ENCODE assay signal across 9 cellular contexts in genomic region chr16:2178321-2179106, GRCh38. TPM values are rescaled to one million over a fixed set of nuclear protein-coding genes. Genes with fewer than 3 reads are reported as not detected.
DNase-seq lines count a peak whose midpoint lies in the region; ATAC-seq and TF ChIP-seq lines count a peak whose summit lies in the region.
"Had no signal": no experiment of that assay in that cellular context is flagged by ENCODE, and none has a peak within 500 bp of the region (broad histone marks: within the 10 kb centered on the region; RNA-seq: fewer than 3 reads in every experiment).

No MANE protein-coding gene starts in this region.

- no peak overlapping the region for H3K27ac ChIP-seq in gastroesophageal sphincter
- H3K27ac ChIP-seq in mammary epithelial cell (ENCODE audit: insufficient read depth, low read depth, low read length), result no peak overlapping the region
- H3K27ac ChIP-seq: A549 had no signal

- 73% methylated on average over 3 of the region's 106 CpGs; no CpG with 5 or more reads in 1 of the 2 donors for WGBS in gastroesophageal sphincter (ENCODE audit: low coverage in 1 of 2), 2 donors
- 100% methylated on average over 10 of the region's 106 CpGs for WGBS in mammary epithelial cell (ENCODE audit: low coverage, missing lambda C conversion rate)

- H3K4me3 Mint-ChIP-seq in stimulated activated effector memory CD8-positive, alpha-beta T cell treated with anti-CD3 and anti-CD28 coated beads, Interleukin-12 subunit alpha, Interleukin-12 subunit beta, amount 100 ng/mL, for 72 hours, result no peak overlapping the region

- H3K9me3 ChIP-seq in gastroesophageal sphincter (no peaks in the 10 kb centered on the region), mammary epithelial cell (replicated peaks; ENCODE audit: insufficient read depth, low read length) (no peaks in the 10 kb centered on the region)
- H3K9me3 ChIP-seq: A549 had no signal

- peak; percentile 24 to 46 for ATAC-seq in activated CD4-positive, CD25-positive, alpha-beta regulatory T cell treated with anti-CD3 and anti-CD28 coated beads, Interleukin-2, amount 50 U/mL, for 24 hours
- ATAC-seq in gastroesophageal sphincter, result peak; percentile 39
- peak; percentile 31 for ATAC-seq in stimulated activated effector memory CD8-positive, alpha-beta T cell treated with anti-CD3 and anti-CD28 coated beads, Interleukin-12 subunit alpha, Interleukin-12 subunit beta, amount 100 ng/mL, for 72 hours

- H3K27me3 ChIP-seq in gastroesophageal sphincter (peaks cover 12% of the 10 kb centered on the region), mammary epithelial cell (ENCODE audit: insufficient read depth, low read length) (no peaks in the 10 kb centered on the region)

- peaks cover 26% of the 10 kb centered on the region for H3K36me3 Mint-ChIP-seq in stimulated activated effector memory CD8-positive, alpha-beta T cell treated with anti-CD3 and anti-CD28 coated beads, Interleukin-12 subunit alpha, Interleukin-12 subunit beta, amount 100 ng/mL, for 72 hours

- no peak for DNase-seq in activated CD4-positive, CD25-positive, alpha-beta regulatory T cell (lab: John Stamatoyannopoulos, UW)
- peak; percentile 82 for DNase-seq in activated CD8-positive, alpha-beta memory T cell treated with anti-CD3 and anti-CD28 coated beads, Interleukin-2, amount 50 U/mL, for 48 hours
- peak in 1 of 2 donors; percentile 29 for DNase-seq in stimulated activated effector memory CD8-positive, alpha-beta T cell treated with anti-CD3 and anti-CD28 coated beads, Interleukin-12 subunit alpha, Interleukin-12 subunit beta, amount 100 ng/mL, for 72 hours (ENCODE audit: low spot score in 2 of 2)
- no peak for DNase-seq in mammary epithelial cell
- DNase-seq in COLO668 (lab: John Stamatoyannopoulos, UW; ENCODE audit: unreplicated experiment), result no peak
- DNase-seq in GM19238 (ENCODE audit: insufficient read length, low spot score), result no peak

- no peak overlapping the region for H2AFZ ChIP-seq in mammary epithelial cell (ENCODE audit: low read depth, low read length)

- CTCF ChIA-PET in mammary epithelial cell (lab: Charles Lee; ENCODE audit: low non-redundant PET), result no interaction called here

- dilution Hi-C loops in mammary epithelial cell (cut with HindIII; ENCODE audit: low sequenced_read_pairs), result no loop called here

- peak in 1 of 2 donors; percentile 9 for TF ChIP-seq POLR2A in gastroesophageal sphincter (IDR thresholded peaks at IDR 0.05)

- peaks cover 6% of the 10 kb centered on the region for H3K4me1 Mint-ChIP-seq in stimulated activated effector memory CD8-positive, alpha-beta T cell treated with anti-CD3 and anti-CD28 coated beads, Interleukin-12 subunit alpha, Interleukin-12 subunit beta, amount 100 ng/mL, for 72 hours

- H3K9ac ChIP-seq in mammary epithelial cell (ENCODE audit: insufficient read depth, low read length), result no peak overlapping the region

- H3K79me2 ChIP-seq in mammary epithelial cell (ENCODE audit: insufficient read depth, low read length), result no peaks in the 10 kb centered on the region

- H3K4me3 ChIP-seq in gastroesophageal sphincter (no peak overlapping the region), mammary epithelial cell (replicated peaks in 1 of 3; ENCODE audit: insufficient read depth in 1 of 3, low read depth in 2 of 3, low read length in 3 of 3) (no peak overlapping the region)
- H3K4me3 ChIP-seq: A549 had no signal

- H3K27ac Mint-ChIP-seq in stimulated activated effector memory CD8-positive, alpha-beta T cell treated with anti-CD3 and anti-CD28 coated beads, Interleukin-12 subunit alpha, Interleukin-12 subunit beta, amount 100 ng/mL, for 72 hours, result no peak overlapping the region

- in situ Hi-C loops in mammary epithelial cell (cut with MboI; ENCODE audit: low sequenced_read_pairs in 2 of 2), result no loop called here

- no peaks in the 10 kb centered on the region for H3K9me3 Mint-ChIP-seq in stimulated activated effector memory CD8-positive, alpha-beta T cell treated with anti-CD3 and anti-CD28 coated beads, Interleukin-12 subunit alpha, Interleukin-12 subunit beta, amount 100 ng/mL, for 72 hours

- H3K4me2 ChIP-seq in mammary epithelial cell (ENCODE audit: insufficient read depth, low read depth, low read length), result no peak overlapping the region
- H3K4me2 ChIP-seq: A549 had no signal

- BruUV-seq in mammary epithelial cell (replicated peaks; lab: Mats Ljungman, UMichigan), result no TSS peak

- no peak for TF ChIP-seq EP300 in gastroesophageal sphincter (IDR thresholded peaks at IDR 0.05)

- H3K36me3 ChIP-seq in gastroesophageal sphincter (peaks cover 0 to 49% of the 10 kb centered on the region in 2 donors), mammary epithelial cell (ENCODE audit: insufficient read depth, low read length) (no peaks in the 10 kb centered on the region)

- intact Hi-C loops in mammary epithelial cell (cut with micrococcal nuclease), result no loop called here

- TF ChIP-seq CTCF in gastroesophageal sphincter (IDR thresholded peaks at IDR 0.05) (no peak), mammary epithelial cell (conservative IDR thresholded peaks at IDR 0.05 in 1 of 2, IDR thresholded peaks at IDR 0.05 in 1 of 2; ENCODE audit: extremely low read depth in 1 of 2, insufficient read depth in 1 of 2, low read depth in 1 of 2, low read length in 2 of 2) (no peak)

- no peaks in the 10 kb centered on the region for H4K20me1 ChIP-seq in mammary epithelial cell (ENCODE audit: insufficient read depth, low read length)

- H3K4me1 ChIP-seq in gastroesophageal sphincter (peaks cover 0 to 6% (median 0%) of the 10 kb centered on the region in 3 donors), mammary epithelial cell (ENCODE audit: insufficient read depth, low read length) (peaks cover 17% of the 10 kb centered on the region)
- H3K4me1 ChIP-seq: A549 had no signal

RNA-seq across cellular contexts. Expression of gene CASKIN1, which starts 17.9 kb away (rescaled TPM):
- under 1 TPM in 2 of 4 donors, not detected in 2; 0.27 to 0.35 TPM for total RNA-seq in gastroesophageal sphincter
- 1 to 10 TPM in 1 of 2 donors, under 1 TPM in 1; 0.83 to 1.4 TPM for total RNA-seq in mammary epithelial cell
- polyA plus RNA-seq in mammary epithelial cell, result 0.09 TPM
- polyA minus RNA-seq in mammary epithelial cell, result not detected

RNA-seq across cellular contexts. Expression of gene TRAF7, which starts 22.9 kb away (rescaled TPM):
- total RNA-seq in gastroesophageal sphincter, result 10 to 100 TPM; 36.3 to 70.1 (median 56.3) TPM
- 100 to 1,000 TPM in 1 of 2 donors, 10 to 100 TPM in 1; 47.5 to 110 TPM for total RNA-seq in mammary epithelial cell
- polyA plus RNA-seq in mammary epithelial cell, result 65.7 TPM
- polyA minus RNA-seq in mammary epithelial cell, result 54.6 TPM

RNA-seq across cellular contexts. Expression of gene MLST8, which starts 26.7 kb away (rescaled TPM):
- 10 to 100 TPM; 29.0 to 50.8 (median 34.1) TPM for total RNA-seq in gastroesophageal sphincter
- 10 to 100 TPM; 39.0 to 55.8 TPM for total RNA-seq in mammary epithelial cell
- 68.1 TPM for polyA plus RNA-seq in mammary epithelial cell
- polyA minus RNA-seq in mammary epithelial cell, result 45.8 TPM

RNA-seq across cellular contexts. Expression of gene RAB26, which starts 30.1 kb away (rescaled TPM):
- total RNA-seq in gastroesophageal sphincter (1 to 10 TPM in 1 of 4 donors, under 1 TPM in 1, not detected in 2; 0.39 to 1.0 TPM), mammary epithelial cell (1 to 10 TPM in 1 of 2 donors, under 1 TPM in 1; 0.33 to 1.0 TPM)
- 0.80 TPM for polyA plus RNA-seq in mammary epithelial cell
- 0.21 TPM for polyA minus RNA-seq in mammary epithelial cell

RNA-seq across cellular contexts. Expression of gene BRICD5, which starts 32.1 kb away (rescaled TPM):
- total RNA-seq in gastroesophageal sphincter (10 to 100 TPM in 1 of 4 donors, 1 to 10 TPM in 2, under 1 TPM in 1; 0.72 to 10.3 (median 3.5) TPM), mammary epithelial cell (1 to 10 TPM in 1 of 2 donors, under 1 TPM in 1; 0.67 to 4.3 TPM)
- 1.7 TPM for polyA plus RNA-seq in mammary epithelial cell
- not detected for polyA minus RNA-seq in mammary epithelial cell
